ENCODE assay signal across 22 cellular contexts in genomic region chr1:8854270-8854669, GRCh38. TPM values are rescaled to one million over a fixed set of nuclear protein-coding genes. Genes with fewer than 3 reads are reported as not detected.
DNase-seq lines count a peak whose midpoint lies in the region; ATAC-seq, FAIRE-seq and TF ChIP-seq lines count a peak whose summit lies in the region.
"Had no signal": no experiment of that assay in that cellular context is flagged by ENCODE, and none has a peak within 500 bp of the region (broad histone marks: within the 10 kb centered on the region; RNA-seq: fewer than 3 reads in every experiment).

No MANE protein-coding gene starts in this region.

- no peak for FAIRE-seq in D721Med (lab: Jason Lieb, UNC)

- no peaks in the 10 kb centered on the region for H3K9me3 ChIP-seq in right cardiac atrium (ENCODE audit: control insufficient read depth, low read length)

- CTCF ChIA-PET in WTC11 (lab: Charles Lee) = interaction anchor here (1.3 kb wide), 1 partner anchor 151 kb away, joined by 5 read pairs; no protein-coding TSS in a partner anchor

- peaks cover 3% of the 10 kb centered on the region for H3K4me1 ChIP-seq in right cardiac atrium (ENCODE audit: control insufficient read depth, insufficient read depth, low read length)

- no peaks in the 10 kb centered on the region; the same call in 1 of the 2 replicates for H3K27me3 Mint-ChIP-seq in WTC11 (ENCODE audit: low read depth)
- peaks cover 3% of the 10 kb centered on the region for H3K27me3 Mint-ChIP-seq in glutamatergic neuron (ENCODE audit: unreplicated experiment)

- peaks cover 7% of the 10 kb centered on the region for H3K4me1 Mint-ChIP-seq in WTC11
- H3K4me1 Mint-ChIP-seq in glutamatergic neuron (ENCODE audit: low read depth, unreplicated experiment) = peaks cover 11% of the 10 kb centered on the region

- intact Hi-C loops in right cardiac atrium (cut with DNase I) (no loop called here), Right ventricle myocardium inferior (cut with DNase I) (no loop called here)

- H3K27ac Mint-ChIP-seq in WTC11 (peak overlapping the region; percentile 49; the same call in 1 of the 2 replicates), glutamatergic neuron (ENCODE audit: unreplicated experiment) (no peak overlapping the region)

- H3K36me3 Mint-ChIP-seq in WTC11 = peaks cover 25% of the 10 kb centered on the region
- H3K36me3 Mint-ChIP-seq in glutamatergic neuron (ENCODE audit: unreplicated experiment) = no peaks in the 10 kb centered on the region

- ATAC-seq in right cardiac atrium (no peak), Right ventricle myocardium inferior (no peak), WTC11 (no peak)
- ATAC-seq: HCT116, SK-N-SH treated with all-trans-retinoic acid at 6 μM for 48 hours had no signal

- H3K9me3 Mint-ChIP-seq in WTC11 (no peaks in the 10 kb centered on the region), glutamatergic neuron (ENCODE audit: unreplicated experiment) (peaks cover 1% of the 10 kb centered on the region)

- no peak overlapping the region for H3K4me3 ChIP-seq in right cardiac atrium (ENCODE audit: low read length)

- 86% methylated on average over 6 of the region's 6 CpGs for WGBS in right cardiac atrium

- H3K4me3 Mint-ChIP-seq in WTC11 = no peak overlapping the region
- no peak overlapping the region for H3K4me3 Mint-ChIP-seq in glutamatergic neuron (ENCODE audit: unreplicated experiment)

- POLR2A ChIA-PET in WTC11 (lab: Charles Lee) = interaction anchor here (0.5 to 0.9 kb wide), 2 partner anchors 8 to 12 kb away, joined by 3 to 4 read pairs; no protein-coding TSS in a partner anchor

- peak overlapping the region; percentile 23 for H3K27ac ChIP-seq in right cardiac atrium (ENCODE audit: low read length)

- DNase-seq in right cardiac atrium = no peak
- no peak for DNase-seq in Right ventricle myocardium inferior (ENCODE audit: missing footprints)
- no peak for DNase-seq in WTC11 (ENCODE audit: low spot score)
- DNase-seq in glutamatergic neuron = peak; percentile 61
- no peak for DNase-seq in AG08395 (ENCODE audit: low spot score)
- no peak for DNase-seq in activated naive CD4-positive, alpha-beta T cell treated with anti-CD3 and anti-CD28 coated beads, Interleukin-2, amount 50 U/mL, for 16 hours
- no peak for DNase-seq in D721Med (ENCODE audit: insufficient read length, low spot score)
- no peak for DNase-seq in NOMO-1 treated with dmso at 0.1 percent for 144 hours (lab: John Stamatoyannopoulos, UW; ENCODE audit: unreplicated experiment)
- DNase-seq: C1 segment of cervical spinal cord, DND-41, GDM1, GOT3, KBM-7, NCI-H1105 treated with DMSO at 0.1 percent for 48 hours, NCI-H1694 treated with DMSO at 0.1 percent for 48 hours, NCI-H2107, NCI-H2227 treated with DMSO at 0.1 percent for 48 hours, NCI-H510A treated with DMSO at 0.1 percent for 48 hours, SIG-M5, T-helper 1 cell had no signal

- TF ChIP-seq CTCF in WTC11 (IDR thresholded peaks at IDR 0.05) (no peak), glutamatergic neuron (IDR thresholded peaks at IDR 0.05; ENCODE audit: partially characterized antibody, unreplicated experiment) (no peak), D721Med (IDR thresholded peaks at IDR 0.05; ENCODE audit: insufficient read depth, missing control alignments) (no peak)

- H3K27me3 ChIP-seq in right cardiac atrium (ENCODE audit: control insufficient read depth, insufficient read depth) = no peaks in the 10 kb centered on the region

TF ChIP-seq in WTC11, 78 proteins besides CTCF, POLR2A, EP300 and RAD21:
- TF ChIP-seq ZNF671 (CRISPR knock-in tag; IDR thresholded peaks at IDR 0.05) = no peak
- TF ChIP-seq SP1 (CRISPR knock-in tag; conservative IDR thresholded peaks at IDR 0.05) = no peak
- no peak for TF ChIP-seq MXD4 (CRISPR knock-in tag; IDR thresholded peaks at IDR 0.05; ENCODE audit: borderline replicate concordance)
- no peak for TF ChIP-seq IRF2 (CRISPR knock-in tag; IDR thresholded peaks at IDR 0.05; ENCODE audit: borderline replicate concordance, low read depth)
- TF ChIP-seq, protein P1, sequence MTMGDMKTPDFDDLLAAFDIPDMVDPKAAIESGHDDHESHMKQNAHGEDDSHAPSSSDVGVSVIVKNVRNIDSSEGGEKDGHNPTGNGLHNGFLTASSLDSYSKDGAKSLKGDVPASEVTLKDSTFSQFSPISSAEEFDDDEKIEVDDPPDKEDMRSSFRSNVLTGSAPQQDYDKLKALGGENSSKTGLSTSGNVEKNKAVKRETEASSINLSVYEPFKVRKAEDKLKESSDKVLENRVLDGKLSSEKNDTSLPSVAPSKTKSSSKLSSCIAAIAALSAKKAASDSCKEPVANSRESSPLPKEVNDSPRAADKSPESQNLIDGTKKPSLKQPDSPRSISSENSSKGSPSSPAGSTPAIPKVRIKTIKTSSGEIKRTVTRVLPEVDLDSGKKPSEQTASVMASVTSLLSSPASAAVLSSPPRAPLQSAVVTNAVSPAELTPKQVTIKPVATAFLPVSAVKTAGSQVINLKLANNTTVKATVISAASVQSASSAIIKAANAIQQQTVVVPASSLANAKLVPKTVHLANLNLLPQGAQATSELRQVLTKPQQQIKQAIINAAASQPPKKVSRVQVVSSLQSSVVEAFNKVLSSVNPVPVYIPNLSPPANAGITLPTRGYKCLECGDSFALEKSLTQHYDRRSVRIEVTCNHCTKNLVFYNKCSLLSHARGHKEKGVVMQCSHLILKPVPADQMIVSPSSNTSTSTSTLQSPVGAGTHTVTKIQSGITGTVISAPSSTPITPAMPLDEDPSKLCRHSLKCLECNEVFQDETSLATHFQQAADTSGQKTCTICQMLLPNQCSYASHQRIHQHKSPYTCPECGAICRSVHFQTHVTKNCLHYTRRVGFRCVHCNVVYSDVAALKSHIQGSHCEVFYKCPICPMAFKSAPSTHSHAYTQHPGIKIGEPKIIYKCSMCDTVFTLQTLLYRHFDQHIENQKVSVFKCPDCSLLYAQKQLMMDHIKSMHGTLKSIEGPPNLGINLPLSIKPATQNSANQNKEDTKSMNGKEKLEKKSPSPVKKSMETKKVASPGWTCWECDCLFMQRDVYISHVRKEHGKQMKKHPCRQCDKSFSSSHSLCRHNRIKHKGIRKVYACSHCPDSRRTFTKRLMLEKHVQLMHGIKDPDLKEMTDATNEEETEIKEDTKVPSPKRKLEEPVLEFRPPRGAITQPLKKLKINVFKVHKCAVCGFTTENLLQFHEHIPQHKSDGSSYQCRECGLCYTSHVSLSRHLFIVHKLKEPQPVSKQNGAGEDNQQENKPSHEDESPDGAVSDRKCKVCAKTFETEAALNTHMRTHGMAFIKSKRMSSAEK (CRISPR knock-in tag; IDR thresholded peaks at IDR 0.05; ENCODE audit: borderline replicate concordance) = no peak

RNA-seq across cellular contexts. Expression of gene ENO1, which starts 24.2 kb away (rescaled TPM):
- total RNA-seq in right cardiac atrium = 100 to 1,000 TPM; 146 to 335 (median 212) TPM
- polyA plus RNA-seq in right cardiac atrium = 138 TPM
- total RNA-seq in Right ventricle myocardium inferior = 169 TPM
- 1,978 to 2,328 TPM (median 2,316 TPM) in 3 replicates for total RNA-seq in WTC11 (2021)
- total RNA-seq in glutamatergic neuron (ENCODE audit: unreplicated experiment) = 357 TPM

RNA-seq across cellular contexts. Expression of gene RERE, which starts 36.8 kb away (rescaled TPM):
- 100 to 1,000 TPM; 155 to 175 (median 162) TPM for total RNA-seq in right cardiac atrium
- 72.4 TPM for polyA plus RNA-seq in right cardiac atrium
- 133 TPM for total RNA-seq in Right ventricle myocardium inferior
- 122 to 161 TPM (median 124 TPM) in 3 replicates for total RNA-seq in WTC11 (2021)
- 252 TPM for total RNA-seq in glutamatergic neuron (ENCODE audit: unreplicated experiment)
